ENCODE assay signal across 1 cellular context in the genomic region with DNA sequence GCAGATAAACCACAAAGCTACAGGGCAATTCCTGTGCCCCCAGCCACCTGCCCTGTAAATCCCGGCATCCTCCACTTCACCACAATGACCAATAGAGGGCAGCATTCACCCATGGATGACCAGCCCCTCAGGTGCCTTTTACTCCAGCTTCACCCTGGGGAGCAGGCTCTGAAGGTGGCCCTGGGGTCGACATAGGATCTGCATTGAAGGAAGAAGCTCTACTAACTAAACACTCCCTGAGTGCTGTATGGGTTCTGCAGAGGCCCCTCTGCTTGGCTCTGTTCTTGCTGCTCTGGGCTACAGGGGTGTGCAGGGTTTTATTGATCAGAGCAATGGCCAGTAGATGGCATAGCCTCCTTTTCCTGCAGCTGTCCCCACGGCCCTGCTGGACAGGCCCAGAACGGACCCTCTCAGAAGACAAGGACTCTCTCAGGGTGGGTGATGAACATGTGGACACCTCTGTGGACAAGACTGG.
A peak's percentile ranks its signal among the peaks of the same experiment; 100 is the strongest.
TF ChIP-seq lines count a peak whose summit lies in the region.

No MANE protein-coding gene starts in this region.

TF ChIP-seq in HepG2, 621 proteins besides CTCF, POLR2A, EP300 and RAD21 (continued from another document and continues in another):
- TF ChIP-seq, protein P1, sequence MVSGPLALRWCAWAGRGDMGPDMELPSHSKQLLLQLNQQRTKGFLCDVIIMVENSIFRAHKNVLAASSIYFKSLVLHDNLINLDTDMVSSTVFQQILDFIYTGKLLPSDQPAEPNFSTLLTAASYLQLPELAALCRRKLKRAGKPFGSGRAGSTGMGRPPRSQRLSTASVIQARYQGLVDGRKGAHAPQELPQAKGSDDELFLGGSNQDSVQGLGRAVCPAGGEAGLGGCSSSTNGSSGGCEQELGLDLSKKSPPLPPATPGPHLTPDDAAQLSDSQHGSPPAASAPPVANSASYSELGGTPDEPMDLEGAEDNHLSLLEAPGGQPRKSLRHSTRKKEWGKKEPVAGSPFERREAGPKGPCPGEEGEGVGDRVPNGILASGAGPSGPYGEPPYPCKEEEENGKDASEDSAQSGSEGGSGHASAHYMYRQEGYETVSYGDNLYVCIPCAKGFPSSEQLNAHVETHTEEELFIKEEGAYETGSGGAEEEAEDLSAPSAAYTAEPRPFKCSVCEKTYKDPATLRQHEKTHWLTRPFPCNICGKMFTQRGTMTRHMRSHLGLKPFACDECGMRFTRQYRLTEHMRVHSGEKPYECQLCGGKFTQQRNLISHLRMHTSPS (CRISPR knock-in tag; IDR thresholded peaks at IDR 0.05; ENCODE audit: low read depth), result no peak
- TF ChIP-seq, protein P2, sequence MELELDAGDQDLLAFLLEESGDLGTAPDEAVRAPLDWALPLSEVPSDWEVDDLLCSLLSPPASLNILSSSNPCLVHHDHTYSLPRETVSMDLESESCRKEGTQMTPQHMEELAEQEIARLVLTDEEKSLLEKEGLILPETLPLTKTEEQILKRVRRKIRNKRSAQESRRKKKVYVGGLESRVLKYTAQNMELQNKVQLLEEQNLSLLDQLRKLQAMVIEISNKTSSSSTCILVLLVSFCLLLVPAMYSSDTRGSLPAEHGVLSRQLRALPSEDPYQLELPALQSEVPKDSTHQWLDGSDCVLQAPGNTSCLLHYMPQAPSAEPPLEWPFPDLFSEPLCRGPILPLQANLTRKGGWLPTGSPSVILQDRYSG (CRISPR knock-in tag; IDR thresholded peaks at IDR 0.05), result no peak
- TF ChIP-seq RXRA (CRISPR knock-in tag; IDR thresholded peaks at IDR 0.05), result no peak
- TF ChIP-seq, protein P3, sequence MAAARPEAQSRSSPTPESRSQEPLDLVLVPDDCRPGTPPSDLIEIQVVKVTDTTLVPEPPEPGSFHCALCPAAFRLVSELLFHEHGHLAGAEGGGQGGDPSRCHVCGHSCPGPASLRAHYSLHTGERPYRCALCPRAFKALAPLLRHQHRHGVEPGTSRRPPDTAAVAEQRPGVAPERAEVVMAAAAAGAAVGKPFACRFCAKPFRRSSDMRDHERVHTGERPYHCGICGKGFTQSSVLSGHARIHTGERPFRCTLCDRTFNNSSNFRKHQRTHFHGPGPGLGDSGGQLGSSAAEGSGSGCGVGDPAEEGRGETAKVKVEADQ (CRISPR knock-in tag; IDR thresholded peaks at IDR 0.05; ENCODE audit: borderline replicate concordance), result peak; percentile 27; the same call in 1 of the 2 replicates
- TF ChIP-seq AKAP8 (CRISPR knock-in tag; IDR thresholded peaks at IDR 0.05), result no peak
- TF ChIP-seq ZNF432 (CRISPR knock-in tag; IDR thresholded peaks at IDR 0.05; ENCODE audit: borderline replicate concordance), result no peak
- 0 out of 2 replicates have a peak, but pooled peaks have one; percentile 36 for TF ChIP-seq SMAD3 (CRISPR knock-in tag; IDR thresholded peaks at IDR 0.05)
- TF ChIP-seq SOX13 (IDR thresholded peaks at IDR 0.05), result no peak
- TF ChIP-seq SOX13 (CRISPR knock-in tag; conservative IDR thresholded peaks at IDR 0.05 in 1 of 2, IDR thresholded peaks at IDR 0.05 in 1 of 2), result 0 out of 4 replicates have a peak, but pooled peaks of 1 of the 2 experiments have one; percentile 34
- no peak for TF ChIP-seq HNRNPUL1 (IDR thresholded peaks at IDR 0.05; ENCODE audit: low read depth, low read length)
- no peak for TF ChIP-seq ZNF552 (CRISPR knock-in tag; IDR thresholded peaks at IDR 0.05; ENCODE audit: borderline replicate concordance)
- TF ChIP-seq ZNF543 (CRISPR knock-in tag; IDR thresholded peaks at IDR 0.05), result no peak
- no peak for TF ChIP-seq KAT7 (CRISPR knock-in tag; IDR thresholded peaks at IDR 0.05; ENCODE audit: borderline replicate concordance)
- TF ChIP-seq, protein P4, sequence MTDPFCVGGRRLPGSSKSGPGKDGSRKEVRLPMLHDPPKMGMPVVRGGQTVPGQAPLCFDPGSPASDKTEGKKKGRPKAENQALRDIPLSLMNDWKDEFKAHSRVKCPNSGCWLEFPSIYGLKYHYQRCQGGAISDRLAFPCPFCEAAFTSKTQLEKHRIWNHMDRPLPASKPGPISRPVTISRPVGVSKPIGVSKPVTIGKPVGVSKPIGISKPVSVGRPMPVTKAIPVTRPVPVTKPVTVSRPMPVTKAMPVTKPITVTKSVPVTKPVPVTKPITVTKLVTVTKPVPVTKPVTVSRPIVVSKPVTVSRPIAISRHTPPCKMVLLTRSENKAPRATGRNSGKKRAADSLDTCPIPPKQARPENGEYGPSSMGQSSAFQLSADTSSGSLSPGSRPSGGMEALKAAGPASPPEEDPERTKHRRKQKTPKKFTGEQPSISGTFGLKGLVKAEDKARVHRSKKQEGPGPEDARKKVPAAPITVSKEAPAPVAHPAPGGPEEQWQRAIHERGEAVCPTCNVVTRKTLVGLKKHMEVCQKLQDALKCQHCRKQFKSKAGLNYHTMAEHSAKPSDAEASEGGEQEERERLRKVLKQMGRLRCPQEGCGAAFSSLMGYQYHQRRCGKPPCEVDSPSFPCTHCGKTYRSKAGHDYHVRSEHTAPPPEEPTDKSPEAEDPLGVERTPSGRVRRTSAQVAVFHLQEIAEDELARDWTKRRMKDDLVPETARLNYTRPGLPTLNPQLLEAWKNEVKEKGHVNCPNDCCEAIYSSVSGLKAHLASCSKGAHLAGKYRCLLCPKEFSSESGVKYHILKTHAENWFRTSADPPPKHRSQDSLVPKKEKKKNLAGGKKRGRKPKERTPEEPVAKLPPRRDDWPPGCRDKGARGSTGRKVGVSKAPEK (CRISPR knock-in tag; IDR thresholded peaks at IDR 0.05; ENCODE audit: borderline replicate concordance), result no peak
- TF ChIP-seq POLR2AphosphoS2 (IDR thresholded peaks at IDR 0.05; ENCODE audit: low read depth, low read length), result no peak
- no peak for TF ChIP-seq PHB2 (IDR thresholded peaks at IDR 0.05; ENCODE audit: partially characterized antibody)
- peak; percentile 63; the same call in 1 of the 2 replicates for TF ChIP-seq ZSCAN21 (CRISPR knock-in tag; IDR thresholded peaks at IDR 0.05; ENCODE audit: borderline replicate concordance)
- peak; percentile 34; the same call in 1 of the 2 replicates for TF ChIP-seq ARNT2 (CRISPR knock-in tag; IDR thresholded peaks at IDR 0.05; ENCODE audit: low read depth)
- TF ChIP-seq, protein P5, sequence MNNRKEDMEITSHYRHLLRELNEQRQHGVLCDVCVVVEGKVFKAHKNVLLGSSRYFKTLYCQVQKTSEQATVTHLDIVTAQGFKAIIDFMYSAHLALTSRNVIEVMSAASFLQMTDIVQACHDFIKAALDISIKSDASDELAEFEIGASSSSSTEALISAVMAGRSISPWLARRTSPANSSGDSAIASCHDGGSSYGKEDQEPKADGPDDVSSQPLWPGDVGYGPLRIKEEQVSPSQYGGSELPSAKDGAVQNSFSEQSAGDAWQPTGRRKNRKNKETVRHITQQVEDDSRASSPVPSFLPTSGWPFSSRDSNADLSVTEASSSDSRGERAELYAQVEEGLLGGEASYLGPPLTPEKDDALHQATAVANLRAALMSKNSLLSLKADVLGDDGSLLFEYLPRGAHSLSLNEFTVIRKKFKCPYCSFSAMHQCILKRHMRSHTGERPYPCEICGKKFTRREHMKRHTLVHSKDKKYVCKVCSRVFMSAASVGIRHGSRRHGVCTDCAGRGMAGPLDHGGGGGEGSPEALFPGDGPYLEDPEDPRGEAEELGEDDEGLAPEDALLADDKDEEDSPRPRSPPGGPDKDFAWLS (CRISPR knock-in tag; IDR thresholded peaks at IDR 0.05; ENCODE audit: borderline replicate concordance), result no peak
- TF ChIP-seq HMG20A (CRISPR knock-in tag; IDR thresholded peaks at IDR 0.05; ENCODE audit: borderline replicate concordance), result no peak
- TF ChIP-seq ZNF484 (CRISPR knock-in tag; IDR thresholded peaks at IDR 0.05; ENCODE audit: borderline replicate concordance, low read depth), result no peak
- TF ChIP-seq DNMT3B (CRISPR knock-in tag; conservative IDR thresholded peaks at IDR 0.05), result no peak
- no peak for TF ChIP-seq ZNF83 (CRISPR knock-in tag; IDR thresholded peaks at IDR 0.05; ENCODE audit: borderline replicate concordance)
- TF ChIP-seq EZH2 (conservative IDR thresholded peaks at IDR 0.05; ENCODE audit: low read depth, low read length), result no peak
- no peak for TF ChIP-seq CHD4 (IDR thresholded peaks at IDR 0.05; ENCODE audit: borderline replicate concordance, low read length)
- TF ChIP-seq ZNF33B (CRISPR knock-in tag; IDR thresholded peaks at IDR 0.05), result no peak
- no peak for TF ChIP-seq ZNF510 (CRISPR knock-in tag; IDR thresholded peaks at IDR 0.05; ENCODE audit: low read depth)
- TF ChIP-seq NFATC3 (CRISPR knock-in tag; IDR thresholded peaks at IDR 0.05), result no peak
- TF ChIP-seq ZNF138 (CRISPR knock-in tag; IDR thresholded peaks at IDR 0.05; ENCODE audit: low read depth), result no peak
- no peak for TF ChIP-seq PPARG (CRISPR knock-in tag; conservative IDR thresholded peaks at IDR 0.05)
- no peak for TF ChIP-seq DMAP1 (CRISPR knock-in tag; IDR thresholded peaks at IDR 0.05)
- TF ChIP-seq, protein P6, sequence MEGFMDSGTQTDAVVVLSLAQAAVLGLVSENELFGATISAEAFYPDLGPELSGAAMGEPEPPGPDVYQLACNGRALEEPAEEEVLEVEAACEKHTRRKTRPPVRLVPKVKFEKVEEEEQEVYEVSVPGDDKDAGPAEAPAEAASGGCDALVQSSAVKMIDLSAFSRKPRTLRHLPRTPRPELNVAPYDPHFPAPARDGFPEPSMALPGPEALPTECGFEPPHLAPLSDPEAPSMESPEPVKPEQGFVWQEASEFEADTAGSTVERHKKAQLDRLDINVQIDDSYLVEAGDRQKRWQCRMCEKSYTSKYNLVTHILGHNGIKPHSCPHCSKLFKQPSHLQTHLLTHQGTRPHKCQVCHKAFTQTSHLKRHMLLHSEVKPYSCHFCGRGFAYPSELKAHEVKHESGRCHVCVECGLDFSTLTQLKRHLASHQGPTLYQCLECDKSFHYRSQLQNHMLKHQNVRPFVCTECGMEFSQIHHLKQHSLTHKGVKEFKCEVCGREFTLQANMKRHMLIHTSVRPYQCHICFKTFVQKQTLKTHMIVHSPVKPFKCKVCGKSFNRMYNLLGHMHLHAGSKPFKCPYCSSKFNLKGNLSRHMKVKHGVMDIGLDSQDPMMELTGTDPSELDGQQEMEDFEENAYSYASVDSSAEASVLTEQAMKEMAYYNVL (CRISPR knock-in tag; IDR thresholded peaks at IDR 0.05; ENCODE audit: borderline replicate concordance), result peak; percentile 33; the same call in 1 of the 2 replicates
- TF ChIP-seq KAT8 (CRISPR knock-in tag; IDR thresholded peaks at IDR 0.05), result no peak
- TF ChIP-seq ZFP37 (CRISPR knock-in tag; IDR thresholded peaks at IDR 0.05; ENCODE audit: borderline replicate concordance), result no peak
- TF ChIP-seq ZNF703 (CRISPR knock-in tag; IDR thresholded peaks at IDR 0.05; ENCODE audit: borderline replicate concordance), result no peak
- no peak for TF ChIP-seq SNRNP70 (IDR thresholded peaks at IDR 0.05; ENCODE audit: low read depth, low read length)
- no peak for TF ChIP-seq ZNF232 (CRISPR knock-in tag; IDR thresholded peaks at IDR 0.05; ENCODE audit: borderline replicate concordance)
- no peak for TF ChIP-seq GATAD1 (CRISPR knock-in tag; IDR thresholded peaks at IDR 0.05)
- TF ChIP-seq ZNF354B (CRISPR knock-in tag; IDR thresholded peaks at IDR 0.05), result no peak
- TF ChIP-seq, protein P7, sequence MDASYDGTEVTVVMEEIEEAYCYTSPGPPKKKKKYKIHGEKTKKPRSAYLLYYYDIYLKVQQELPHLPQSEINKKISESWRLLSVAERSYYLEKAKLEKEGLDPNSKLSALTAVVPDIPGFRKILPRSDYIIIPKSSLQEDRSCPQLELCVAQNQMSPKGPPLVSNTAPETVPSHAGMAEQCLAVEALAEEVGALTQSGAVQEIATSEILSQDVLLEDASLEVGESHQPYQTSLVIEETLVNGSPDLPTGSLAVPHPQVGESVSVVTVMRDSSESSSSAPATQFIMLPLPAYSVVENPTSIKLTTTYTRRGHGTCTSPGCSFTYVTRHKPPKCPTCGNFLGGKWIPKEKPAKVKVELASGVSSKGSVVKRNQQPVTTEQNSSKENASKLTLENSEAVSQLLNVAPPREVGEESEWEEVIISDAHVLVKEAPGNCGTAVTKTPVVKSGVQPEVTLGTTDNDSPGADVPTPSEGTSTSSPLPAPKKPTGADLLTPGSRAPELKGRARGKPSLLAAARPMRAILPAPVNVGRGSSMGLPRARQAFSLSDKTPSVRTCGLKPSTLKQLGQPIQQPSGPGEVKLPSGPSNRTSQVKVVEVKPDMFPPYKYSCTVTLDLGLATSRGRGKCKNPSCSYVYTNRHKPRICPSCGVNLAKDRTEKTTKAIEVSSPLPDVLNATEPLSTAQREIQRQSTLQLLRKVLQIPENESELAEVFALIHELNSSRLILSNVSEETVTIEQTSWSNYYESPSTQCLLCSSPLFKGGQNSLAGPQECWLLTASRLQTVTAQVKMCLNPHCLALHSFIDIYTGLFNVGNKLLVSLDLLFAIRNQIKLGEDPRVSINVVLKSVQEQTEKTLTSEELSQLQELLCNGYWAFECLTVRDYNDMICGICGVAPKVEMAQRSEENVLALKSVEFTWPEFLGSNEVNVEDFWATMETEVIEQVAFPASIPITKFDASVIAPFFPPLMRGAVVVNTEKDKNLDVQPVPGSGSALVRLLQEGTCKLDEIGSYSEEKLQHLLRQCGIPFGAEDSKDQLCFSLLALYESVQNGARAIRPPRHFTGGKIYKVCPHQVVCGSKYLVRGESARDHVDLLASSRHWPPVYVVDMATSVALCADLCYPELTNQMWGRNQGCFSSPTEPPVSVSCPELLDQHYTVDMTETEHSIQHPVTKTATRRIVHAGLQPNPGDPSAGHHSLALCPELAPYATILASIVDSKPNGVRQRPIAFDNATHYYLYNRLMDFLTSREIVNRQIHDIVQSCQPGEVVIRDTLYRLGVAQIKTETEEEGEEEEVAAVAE (CRISPR knock-in tag; IDR thresholded peaks at IDR 0.05; ENCODE audit: borderline replicate concordance), result no peak
- TF ChIP-seq, protein P8, sequence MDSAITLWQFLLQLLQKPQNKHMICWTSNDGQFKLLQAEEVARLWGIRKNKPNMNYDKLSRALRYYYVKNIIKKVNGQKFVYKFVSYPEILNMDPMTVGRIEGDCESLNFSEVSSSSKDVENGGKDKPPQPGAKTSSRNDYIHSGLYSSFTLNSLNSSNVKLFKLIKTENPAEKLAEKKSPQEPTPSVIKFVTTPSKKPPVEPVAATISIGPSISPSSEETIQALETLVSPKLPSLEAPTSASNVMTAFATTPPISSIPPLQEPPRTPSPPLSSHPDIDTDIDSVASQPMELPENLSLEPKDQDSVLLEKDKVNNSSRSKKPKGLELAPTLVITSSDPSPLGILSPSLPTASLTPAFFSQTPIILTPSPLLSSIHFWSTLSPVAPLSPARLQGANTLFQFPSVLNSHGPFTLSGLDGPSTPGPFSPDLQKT (CRISPR knock-in tag; IDR thresholded peaks at IDR 0.05; ENCODE audit: borderline replicate concordance), result no peak
- no peak for TF ChIP-seq ZNF17 (CRISPR knock-in tag; IDR thresholded peaks at IDR 0.05)
- TF ChIP-seq ZNF124 (CRISPR knock-in tag; IDR thresholded peaks at IDR 0.05), result peak; percentile 90; the same call in 1 of the 2 replicates
- TF ChIP-seq, protein P9, sequence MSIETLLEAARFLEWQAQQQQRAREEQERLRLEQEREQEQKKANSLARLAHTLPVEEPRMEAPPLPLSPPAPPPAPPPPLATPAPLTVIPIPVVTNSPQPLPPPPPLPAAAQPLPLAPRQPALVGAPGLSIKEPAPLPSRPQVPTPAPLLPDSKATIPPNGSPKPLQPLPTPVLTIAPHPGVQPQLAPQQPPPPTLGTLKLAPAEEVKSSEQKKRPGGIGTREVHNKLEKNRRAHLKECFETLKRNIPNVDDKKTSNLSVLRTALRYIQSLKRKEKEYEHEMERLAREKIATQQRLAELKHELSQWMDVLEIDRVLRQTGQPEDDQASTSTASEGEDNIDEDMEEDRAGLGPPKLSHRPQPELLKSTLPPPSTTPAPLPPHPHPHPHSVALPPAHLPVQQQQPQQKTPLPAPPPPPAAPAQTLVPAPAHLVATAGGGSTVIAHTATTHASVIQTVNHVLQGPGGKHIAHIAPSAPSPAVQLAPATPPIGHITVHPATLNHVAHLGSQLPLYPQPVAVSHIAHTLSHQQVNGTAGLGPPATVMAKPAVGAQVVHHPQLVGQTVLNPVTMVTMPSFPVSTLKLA (IDR thresholded peaks at IDR 0.05), result no peak
- no peak for TF ChIP-seq GATA4 (IDR thresholded peaks at IDR 0.05; ENCODE audit: borderline replicate concordance, low read depth)
